In the genomic region with DNA sequence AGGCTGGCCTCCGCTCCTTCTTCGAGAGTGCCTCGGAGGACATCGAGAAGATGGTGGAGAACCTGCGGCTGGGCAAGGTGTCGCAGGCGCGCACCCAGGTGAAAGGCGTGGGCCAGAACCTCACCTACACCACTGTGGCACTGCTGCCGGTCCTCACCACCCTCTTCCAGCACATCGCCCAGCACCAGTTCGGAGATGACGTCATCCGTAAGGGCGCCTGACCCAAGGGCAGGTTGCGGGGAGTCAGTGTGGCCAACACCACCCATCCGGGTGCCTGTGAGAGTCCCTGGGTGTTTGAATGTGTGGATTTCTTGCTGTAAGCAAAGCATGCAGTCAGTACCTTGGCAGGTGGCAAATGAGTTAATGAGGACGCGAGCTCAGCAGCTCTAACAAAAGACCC, we compare ENCODE assay signal across 27 cellular contexts.
"Had no signal": no experiment of that assay in that cellular context is flagged by ENCODE, and none has a peak within 500 bp of the region (broad histone marks: within the 10 kb centered on the region; RNA-seq: fewer than 3 reads in every experiment).

No MANE protein-coding gene starts in this region.

- DNase-seq: activated CD4-positive, alpha-beta T cell treated with anti-CD3 and anti-CD28 coated beads for 48 hours; activated CD4-positive, alpha-beta T cell treated with anti-CD3 and anti-CD28 coated beads, Interleukin-2, amount 50 U/mL, for 48 hours; activated CD8-positive, alpha-beta memory T cell treated with anti-CD3 and anti-CD28 coated beads, Interleukin-2, amount 10 ng/mL, durations not matched to agents 7 days and 5 days; activated effector memory CD4-positive, alpha-beta T cell treated with Interleukin-2 at 50 U/mL for 16 hours; activated naive CD4-positive, alpha-beta T cell; activated T-cell treated with anti-CD3 and anti-CD28 coated beads, Interleukin-2, amount 50 U/mL, for 24 hours; amygdala; Karpas-422; MM.1S; NCI-H1105; NCI-H1436; NCI-H187 treated with DMSO at 0.1 percent for 48 hours; NCI-H2081 treated with DMSO at 0.1 percent for 48 hours; NCI-H2171 treated with DMSO at 0.1 percent for 48 hours; NCI-H226; NCI-H524; NCI-H82; Peyer's patch; SHP77; SW 1271 had no signal

- H3K27me3 Mint-ChIP-seq: activated naive CD4-positive, alpha-beta T cell treated with anti-CD3 and anti-CD28 coated beads, Interleukin-2, amount 50 U/mL, for 24 hours; activated T-cell treated with anti-CD3 and anti-CD28 coated beads, Interleukin-2, amount 50 U/mL, for 24 hours had no signal

- H3K4me3 Mint-ChIP-seq: activated CD8-positive, alpha-beta memory T cell treated with anti-CD3 and anti-CD28 coated beads, Interleukin-2, amount 10 ng/mL, durations not matched to agents 7 days and 5 days; activated naive CD4-positive, alpha-beta T cell treated with anti-CD3 and anti-CD28 coated beads, Interleukin-2, amount 50 U/mL, for 24 hours; activated T-cell treated with anti-CD3 and anti-CD28 coated beads, Interleukin-2, amount 50 U/mL, for 24 hours; activated T-helper 1 cell treated with anti-CD3 and anti-CD28 coated beads, Interleukin-12 subunit alpha, Interleukin-12 subunit beta, Interleukin-2, Interleukin-4 antibody, amounts not matched to agents 30 ng/mL and 10 ng/mL and 1 ng/mL, durations not matched to agents 14 hours and 24 hours and 36 hours; brain; central memory CD8-positive, alpha-beta T cell had no signal

- ATAC-seq: activated CD4-positive, CD25-positive, alpha-beta regulatory T cell treated with anti-CD3 and anti-CD28 coated beads, Interleukin-2, amount 50 U/mL, for 24 hours; activated CD8-positive, alpha-beta memory T cell treated with anti-CD3 and anti-CD28 coated beads, Interleukin-2, amount 10 ng/mL, durations not matched to agents 7 days and 5 days; SK-N-SH treated with all-trans-retinoic acid at 6 μM for 48 hours had no signal

- H3K9me3 Mint-ChIP-seq: activated naive CD4-positive, alpha-beta T cell treated with anti-CD3 and anti-CD28 coated beads, Interleukin-2, amount 50 U/mL, for 24 hours; activated T-cell treated with anti-CD3 and anti-CD28 coated beads, Interleukin-2, amount 50 U/mL, for 24 hours; activated T-helper 1 cell treated with anti-CD3 and anti-CD28 coated beads, Interleukin-12 subunit alpha, Interleukin-12 subunit beta, Interleukin-2, Interleukin-4 antibody, amounts not matched to agents 30 ng/mL and 10 ng/mL and 1 ng/mL, durations not matched to agents 14 hours and 24 hours and 36 hours; central memory CD8-positive, alpha-beta T cell; T-helper 2 cell treated with Interferon-gamma antibody and Interleukin-4, amounts not matched to agents 5 μg/mL and 100 μg/mL, for 36 hours had no signal

- H3K27ac Mint-ChIP-seq: activated naive CD4-positive, alpha-beta T cell treated with anti-CD3 and anti-CD28 coated beads, Interleukin-2, amount 50 U/mL, for 24 hours; activated T-cell treated with anti-CD3 and anti-CD28 coated beads, Interleukin-2, amount 50 U/mL, for 24 hours; activated T-helper 1 cell treated with anti-CD3 and anti-CD28 coated beads, Interleukin-12 subunit alpha, Interleukin-12 subunit beta, Interleukin-2, Interleukin-4 antibody, amounts not matched to agents 30 ng/mL and 10 ng/mL and 1 ng/mL, durations not matched to agents 14 hours and 24 hours and 36 hours; brain; T-helper 2 cell treated with Interferon-gamma antibody and Interleukin-4, amounts not matched to agents 5 μg/mL and 100 μg/mL, for 36 hours had no signal

- H3K36me3 Mint-ChIP-seq: activated CD8-positive, alpha-beta memory T cell treated with anti-CD3 and anti-CD28 coated beads, Interleukin-2, amount 10 ng/mL, durations not matched to agents 7 days and 5 days; activated naive CD4-positive, alpha-beta T cell treated with anti-CD3 and anti-CD28 coated beads, Interleukin-2, amount 50 U/mL, for 24 hours had no signal
